In genomic region chr7:100180084-100180483, GRCh38 we compare ENCODE assay signal across 7 cellular contexts. TPM values are rescaled to one million over a fixed set of nuclear protein-coding genes. Genes with fewer than 3 reads are reported as not detected.
DNase-seq lines count a peak whose midpoint lies in the region; ATAC-seq and TF ChIP-seq lines count a peak whose summit lies in the region.
"Not testable (repeated sequence)": the region's sequence is repeated elsewhere in the genome, so short reads cannot be mapped to it uniquely, and the experiment has no call there.

No MANE protein-coding gene starts in this region.

- CTCF ChIA-PET in IMR-90 (lab: Yijun Ruan, JAX) = not testable (repeated sequence)
- CTCF ChIA-PET in activated CD8-positive, alpha-beta T cell treated with anti-CD3 and anti-CD28 coated beads for 36 hours (lab: Charles Lee) = interaction anchor here (0.7 to 2.7 kb wide), 5 partner anchors 9 to 50 kb away, joined by 3 to 17 read pairs (median 8); no protein-coding TSS in a partner anchor

- not testable (repeated sequence) for H4K8ac ChIP-seq in IMR-90 (ENCODE audit: low read depth in 2 of 2, low read length in 2 of 2)

- not testable (repeated sequence) for H3K14ac ChIP-seq in IMR-90 (replicated peaks; ENCODE audit: low read depth, low read length)

- in situ Hi-C loops in IMR-90 (cut with MboI; ENCODE audit: low sequenced_read_pairs) = not testable (repeated sequence)

- not testable (repeated sequence) for H2BK120ac ChIP-seq in IMR-90 (ENCODE audit: low read depth, low read length)

- WGBS in IMR-90 (ENCODE audit: extremely low coverage in 2 of 2, insufficient read length in 1 of 2), 2 experiments = no CpG with 5 or more reads among the region's 3 CpGs

- TF ChIP-seq POLR2A in IMR-90 (IDR thresholded peaks at IDR 0.05; ENCODE audit: low read depth, low read length) = not testable (repeated sequence)

- not testable (repeated sequence) for H3K9me3 Mint-ChIP-seq in T-helper 1 cell treated with Interleukin-12 subunit alpha and Interleukin-12 subunit beta and Interleukin-4 antibody, amounts not matched to agents 30 μg/mL and 1 μg/mL, for 36 hours; activated CD8-positive, alpha-beta T cell treated with anti-CD3 and anti-CD28 coated beads for 36 hours; activated T-helper 2 cell treated with anti-CD3 and anti-CD28 coated beads, Interferon-gamma antibody, Interleukin-2, Interleukin-4, amounts not matched to agents 10 μg/mL and 5 μg/mL and 100 μg/mL, durations not matched to agents 14 hours and 24 hours and 36 hours; activated naive CD8-positive, alpha-beta T cell treated with anti-CD3 and anti-CD28 coated beads, Interleukin-2, amount 50 U/mL, for 24 hours; neural crest cell

- H3K27me3 ChIP-seq in BLaER1 treated with 17β-estradiol and CSF1 and Interleukin-3, amounts not matched to agents 10 nM and 100 nM; IMR-90 (ENCODE audit: control insufficient read depth, insufficient read depth, low read length): not testable (repeated sequence)

- H3K36me3 ChIP-seq in BLaER1 treated with 17β-estradiol and CSF1 and Interleukin-3, amounts not matched to agents 10 nM and 100 nM; IMR-90 (ENCODE audit: control insufficient read depth, insufficient read depth, low read length): not testable (repeated sequence)

- peak overlapping the region; percentile 91 for H3K27ac Mint-ChIP-seq in T-helper 1 cell treated with Interleukin-12 subunit alpha and Interleukin-12 subunit beta and Interleukin-4 antibody, amounts not matched to agents 30 μg/mL and 1 μg/mL, for 36 hours
- H3K27ac Mint-ChIP-seq in activated CD8-positive, alpha-beta T cell treated with anti-CD3 and anti-CD28 coated beads for 36 hours = peak overlapping the region; percentile 87
- H3K27ac Mint-ChIP-seq in activated T-helper 2 cell treated with anti-CD3 and anti-CD28 coated beads, Interferon-gamma antibody, Interleukin-2, Interleukin-4, amounts not matched to agents 10 μg/mL and 5 μg/mL and 100 μg/mL, durations not matched to agents 14 hours and 24 hours and 36 hours = peak overlapping the region; percentile 77
- H3K27ac Mint-ChIP-seq in activated naive CD8-positive, alpha-beta T cell treated with anti-CD3 and anti-CD28 coated beads, Interleukin-2, amount 50 U/mL, for 24 hours = peak overlapping the region; percentile 70
- H3K27ac Mint-ChIP-seq in neural crest cell (ENCODE audit: unreplicated experiment) = not testable (repeated sequence)

- H3K18ac ChIP-seq in IMR-90 (ENCODE audit: low read depth, low read length) = not testable (repeated sequence)

- peak overlapping the region; percentile 64 for H3K4me3 Mint-ChIP-seq in T-helper 1 cell treated with Interleukin-12 subunit alpha and Interleukin-12 subunit beta and Interleukin-4 antibody, amounts not matched to agents 30 μg/mL and 1 μg/mL, for 36 hours
- H3K4me3 Mint-ChIP-seq in activated CD8-positive, alpha-beta T cell treated with anti-CD3 and anti-CD28 coated beads for 36 hours = peak overlapping the region; percentile 55
- H3K4me3 Mint-ChIP-seq in activated T-helper 2 cell treated with anti-CD3 and anti-CD28 coated beads, Interferon-gamma antibody, Interleukin-2, Interleukin-4, amounts not matched to agents 10 μg/mL and 5 μg/mL and 100 μg/mL, durations not matched to agents 14 hours and 24 hours and 36 hours (ENCODE audit: low read depth) = peak overlapping the region; percentile 48
- peak overlapping the region; percentile 65 for H3K4me3 Mint-ChIP-seq in activated naive CD8-positive, alpha-beta T cell treated with anti-CD3 and anti-CD28 coated beads, Interleukin-2, amount 50 U/mL, for 24 hours
- peak overlapping the region; percentile 40 for H3K4me3 Mint-ChIP-seq in neural crest cell

- H3K4me2 ChIP-seq in BLaER1 treated with 17β-estradiol and CSF1 and Interleukin-3, amounts not matched to agents 10 nM and 100 nM = peak overlapping the region in 9 of 11 experiments; percentile 19 to 64 (median 42); a peak in 15 of 22 replicates
- not testable (repeated sequence) for H3K4me2 ChIP-seq in IMR-90 (ENCODE audit: low read depth, low read length)

- H4K5ac ChIP-seq in IMR-90 (ENCODE audit: low read depth, low read length) = not testable (repeated sequence)

- intact Hi-C loops in IMR-90 (cut with micrococcal nuclease); activated CD8-positive, alpha-beta T cell treated with anti-CD3 and anti-CD28 coated beads for 36 hours (cut with micrococcal nuclease); activated T-helper 2 cell treated with anti-CD3 and anti-CD28 coated beads, Interferon-gamma antibody, Interleukin-2, Interleukin-4, amounts not matched to agents 10 μg/mL and 5 μg/mL and 100 μg/mL, durations not matched to agents 14 hours and 24 hours and 36 hours (cut with micrococcal nuclease): not testable (repeated sequence)

- ATAC-seq in IMR-90 (ENCODE audit: low read depth); activated CD8-positive, alpha-beta T cell treated with anti-CD3 and anti-CD28 coated beads for 36 hours; activated naive CD8-positive, alpha-beta T cell treated with anti-CD3 and anti-CD28 coated beads, Interleukin-2, amount 50 U/mL, for 24 hours: not testable (repeated sequence)

- H2AK5ac ChIP-seq in IMR-90 (ENCODE audit: low read depth, low read length) = not testable (repeated sequence)

- not testable (repeated sequence) for H3K27ac ChIP-seq in BLaER1 treated with 17β-estradiol and CSF1 and Interleukin-3, amounts not matched to agents 10 nM and 100 nM; IMR-90 (ENCODE audit: insufficient read depth, low read length)

- not testable (repeated sequence) for H3K56ac ChIP-seq in IMR-90 (ENCODE audit: extremely low read depth, insufficient read depth, low read length)

- not testable (repeated sequence) for H3K27me3 Mint-ChIP-seq in T-helper 1 cell treated with Interleukin-12 subunit alpha and Interleukin-12 subunit beta and Interleukin-4 antibody, amounts not matched to agents 30 μg/mL and 1 μg/mL, for 36 hours (ENCODE audit: low read depth); activated CD8-positive, alpha-beta T cell treated with anti-CD3 and anti-CD28 coated beads for 36 hours; activated T-helper 2 cell treated with anti-CD3 and anti-CD28 coated beads, Interferon-gamma antibody, Interleukin-2, Interleukin-4, amounts not matched to agents 10 μg/mL and 5 μg/mL and 100 μg/mL, durations not matched to agents 14 hours and 24 hours and 36 hours (ENCODE audit: low read depth); activated naive CD8-positive, alpha-beta T cell treated with anti-CD3 and anti-CD28 coated beads, Interleukin-2, amount 50 U/mL, for 24 hours
- H3K27me3 Mint-ChIP-seq in neural crest cell (ENCODE audit: low read depth) = peaks cover 19% of the 10 kb centered on the region

- H3K9me1 ChIP-seq in IMR-90 (ENCODE audit: insufficient read depth, low read length) = not testable (repeated sequence)

- not testable (repeated sequence) for H3K9ac ChIP-seq in BLaER1 treated with 17β-estradiol and CSF1 and Interleukin-3, amounts not matched to agents 10 nM and 100 nM; IMR-90 (ENCODE audit: low read depth, low read length)

- H3K9me3 ChIP-seq in BLaER1 treated with 17β-estradiol and CSF1 and Interleukin-3, amounts not matched to agents 10 nM and 100 nM (replicated peaks in 1 of 11); IMR-90 (ENCODE audit: control insufficient read depth, insufficient read depth, low read length): not testable (repeated sequence)

- not testable (repeated sequence) for H4K91ac ChIP-seq in IMR-90 (ENCODE audit: insufficient read depth, low read depth, low read length)

- peaks cover 38% of the 10 kb centered on the region for H3K4me1 Mint-ChIP-seq in T-helper 1 cell treated with Interleukin-12 subunit alpha and Interleukin-12 subunit beta and Interleukin-4 antibody, amounts not matched to agents 30 μg/mL and 1 μg/mL, for 36 hours (ENCODE audit: low read depth)
- peaks cover 42% of the 10 kb centered on the region for H3K4me1 Mint-ChIP-seq in activated CD8-positive, alpha-beta T cell treated with anti-CD3 and anti-CD28 coated beads for 36 hours (ENCODE audit: low read depth)
- peaks cover 41% of the 10 kb centered on the region for H3K4me1 Mint-ChIP-seq in activated T-helper 2 cell treated with anti-CD3 and anti-CD28 coated beads, Interferon-gamma antibody, Interleukin-2, Interleukin-4, amounts not matched to agents 10 μg/mL and 5 μg/mL and 100 μg/mL, durations not matched to agents 14 hours and 24 hours and 36 hours (ENCODE audit: low read depth)
- H3K4me1 Mint-ChIP-seq in activated naive CD8-positive, alpha-beta T cell treated with anti-CD3 and anti-CD28 coated beads, Interleukin-2, amount 50 U/mL, for 24 hours = peaks cover 46% of the 10 kb centered on the region
- H3K4me1 Mint-ChIP-seq in neural crest cell = peaks cover 31% of the 10 kb centered on the region

- H3K79me1 ChIP-seq in IMR-90 (ENCODE audit: low read depth in 1 of 2, low read length in 2 of 2) = peaks cover 13 to 16% of the 10 kb centered on the region in 2 experiments; a peak in 3 of 4 replicates

- H3K36me3 Mint-ChIP-seq in T-helper 1 cell treated with Interleukin-12 subunit alpha and Interleukin-12 subunit beta and Interleukin-4 antibody, amounts not matched to agents 30 μg/mL and 1 μg/mL, for 36 hours (ENCODE audit: low read depth); activated CD8-positive, alpha-beta T cell treated with anti-CD3 and anti-CD28 coated beads for 36 hours (ENCODE audit: low read depth); activated naive CD8-positive, alpha-beta T cell treated with anti-CD3 and anti-CD28 coated beads, Interleukin-2, amount 50 U/mL, for 24 hours (ENCODE audit: low read depth); neural crest cell (ENCODE audit: low read depth): not testable (repeated sequence)
- H3K36me3 Mint-ChIP-seq in activated T-helper 2 cell treated with anti-CD3 and anti-CD28 coated beads, Interferon-gamma antibody, Interleukin-2, Interleukin-4, amounts not matched to agents 10 μg/mL and 5 μg/mL and 100 μg/mL, durations not matched to agents 14 hours and 24 hours and 36 hours (ENCODE audit: low read depth) = peaks cover 14% of the 10 kb centered on the region

- not testable (repeated sequence) for H2AK9ac ChIP-seq in IMR-90 (replicated peaks; ENCODE audit: low read depth, low read length, poor library complexity)

- not testable (repeated sequence) for TF ChIP-seq RAD21 in IMR-90 (IDR thresholded peaks at IDR 0.05; ENCODE audit: low read length)

- H3K4me1 ChIP-seq in BLaER1 treated with 17β-estradiol and CSF1 and Interleukin-3, amounts not matched to agents 10 nM and 100 nM = peaks cover 6 to 34% (median 25%) of the 10 kb centered on the region in 10 experiments; a peak in 18 of 20 replicates
- H3K4me1 ChIP-seq in IMR-90 (ENCODE audit: control insufficient read depth, insufficient read depth, low read length) = not testable (repeated sequence)

- H3K23ac ChIP-seq in IMR-90 (ENCODE audit: low read depth, low read length) = not testable (repeated sequence)

- H3K4ac ChIP-seq in IMR-90 (ENCODE audit: low read depth, low read length) = not testable (repeated sequence)

- not testable (repeated sequence) for BruUV-seq in IMR-90 (replicated peaks; lab: Mats Ljungman, UMichigan)

- POLR2A ChIA-PET in IMR-90 (lab: Charles Lee; ENCODE audit: unreplicated experiment) = not testable (repeated sequence)
- POLR2A ChIA-PET in activated CD8-positive, alpha-beta T cell treated with anti-CD3 and anti-CD28 coated beads for 36 hours (lab: Charles Lee) = interaction anchor here (1.1 to 2.7 kb wide), 3 partner anchors 14 to 31 kb away, joined by 3 to 11 read pairs (median 4); no protein-coding TSS in a partner anchor

- not testable (repeated sequence) for H2BK5ac ChIP-seq in IMR-90 (ENCODE audit: low read depth, low read length, poor library complexity, severe bottlenecking)

- dilution Hi-C loops in IMR-90 (cut with HindIII; ENCODE audit: low sequenced_read_pairs, unreplicated experiment) = not testable (repeated sequence)

- H2BK20ac ChIP-seq in IMR-90 (ENCODE audit: low read depth, low read length) = not testable (repeated sequence)

- TF ChIP-seq CTCF in IMR-90 (conservative IDR thresholded peaks at IDR 0.05; ENCODE audit: low read depth, low read length); activated CD8-positive, alpha-beta T cell treated with anti-CD3 and anti-CD28 coated beads for 36 hours (IDR thresholded peaks at IDR 0.05); neural crest cell (conservative IDR thresholded peaks at IDR 0.05): not testable (repeated sequence)

- H2AFZ ChIP-seq in IMR-90 (replicated peaks; ENCODE audit: low read length, poor library complexity) = peak overlapping the region; percentile 61

- H3K4me3 ChIP-seq in BLaER1 treated with 17β-estradiol and CSF1 and Interleukin-3, amounts not matched to agents 10 nM and 100 nM; IMR-90 (ENCODE audit: insufficient read depth, low read depth, low read length): not testable (repeated sequence)

- not testable (repeated sequence) for DNase-seq in IMR-90; activated CD8-positive, alpha-beta T cell treated with anti-CD3 and anti-CD28 coated beads for 36 hours; activated T-helper 2 cell treated with anti-CD3 and anti-CD28 coated beads, Interferon-gamma antibody, Interleukin-2, Interleukin-4, amounts not matched to agents 10 μg/mL and 5 μg/mL and 100 μg/mL, durations not matched to agents 14 hours and 24 hours and 36 hours (ENCODE audit: low spot score); activated naive CD8-positive, alpha-beta T cell treated with anti-CD3 and anti-CD28 coated beads, Interleukin-2, amount 50 U/mL, for 24 hours; neural crest cell (ENCODE audit: low read depth, low spot score)

- H2BK15ac ChIP-seq in IMR-90 (ENCODE audit: low read depth, low read length) = not testable (repeated sequence)

- H4K20me1 ChIP-seq in BLaER1 treated with 17β-estradiol and CSF1 and Interleukin-3, amounts not matched to agents 10 nM and 100 nM = peaks cover 0 to 12% (median 6%) of the 10 kb centered on the region in 11 experiments; a peak in 8 of 22 replicates
- H4K20me1 ChIP-seq in IMR-90 (ENCODE audit: insufficient read depth, low read length) = not testable (repeated sequence)

RNA-seq across cellular contexts. Expression of gene STAG3, which starts 2.4 kb away (rescaled TPM):
- total RNA-seq in IMR-90 (2012; rRNA removed) = 0.28 and 0.36 TPM in 2 replicates
- 0.47 and 0.65 TPM in 2 replicates for polyA plus RNA-seq in IMR-90 (2012; rRNA removed)
- polyA plus RNA-seq in IMR-90 (2012; cell fraction: cytosol; rRNA removed) = 0.11 and 0.18 TPM in 2 replicates
- polyA plus RNA-seq in IMR-90 (2012; cell fraction: nucleus; rRNA removed; ENCODE audit: low replicate concordance) = 1.4 and 1.9 TPM in 2 replicates
- total RNA-seq in activated CD8-positive, alpha-beta T cell treated with anti-CD3 and anti-CD28 coated beads for 36 hours = 10 to 100 TPM; 13.2 to 15.8 TPM
- 20.6 and 22.3 TPM in 2 replicates for total RNA-seq in activated T-helper 2 cell treated with anti-CD3 and anti-CD28 coated beads, Interferon-gamma antibody, Interleukin-2, Interleukin-4, amounts not matched to agents 10 μg/mL and 5 μg/mL and 100 μg/mL, durations not matched to agents 14 hours and 24 hours and 36 hours
- 1.1 and 1.9 TPM in 2 replicates for total RNA-seq in neural crest cell

RNA-seq across cellular contexts. Expression of gene GPC2, which starts 2.9 kb away (rescaled TPM):
- 1.4 and 1.8 TPM in 2 replicates for total RNA-seq in IMR-90 (2012; rRNA removed)
- polyA plus RNA-seq in IMR-90 (2012; rRNA removed) = 5.7 and 6.0 TPM in 2 replicates
- polyA plus RNA-seq in IMR-90 (2012; cell fraction: cytosol; rRNA removed) = 2.1 and 2.2 TPM in 2 replicates
- 27.1 and 61.9 TPM in 2 replicates for polyA plus RNA-seq in IMR-90 (2012; cell fraction: nucleus; rRNA removed; ENCODE audit: low replicate concordance)
- total RNA-seq in activated CD8-positive, alpha-beta T cell treated with anti-CD3 and anti-CD28 coated beads for 36 hours = 1 to 10 TPM; 3.7 to 4.3 TPM
- total RNA-seq in activated T-helper 2 cell treated with anti-CD3 and anti-CD28 coated beads, Interferon-gamma antibody, Interleukin-2, Interleukin-4, amounts not matched to agents 10 μg/mL and 5 μg/mL and 100 μg/mL, durations not matched to agents 14 hours and 24 hours and 36 hours = 7.0 and 7.8 TPM in 2 replicates
- 97.8 and 106 TPM in 2 replicates for total RNA-seq in neural crest cell

RNA-seq across cellular contexts. Expression of gene GAL3ST4, which starts 11.7 kb away (rescaled TPM):
- total RNA-seq in IMR-90 (2012; rRNA removed) (0.90 and 1.1 TPM in 2 replicates), neural crest cell (15.3 and 16.6 TPM in 2 replicates)
- 7.3 and 8.5 TPM in 2 replicates for polyA plus RNA-seq in IMR-90 (2012; rRNA removed)
- 7.1 and 9.8 TPM in 2 replicates for polyA plus RNA-seq in IMR-90 (2012; cell fraction: cytosol; rRNA removed)
- 11.3 and 13.2 TPM in 2 replicates for polyA plus RNA-seq in IMR-90 (2012; cell fraction: nucleus; rRNA removed; ENCODE audit: low replicate concordance)
- 1 to 10 TPM; 2.4 to 2.7 TPM for total RNA-seq in activated CD8-positive, alpha-beta T cell treated with anti-CD3 and anti-CD28 coated beads for 36 hours
- total RNA-seq in activated T-helper 2 cell treated with anti-CD3 and anti-CD28 coated beads, Interferon-gamma antibody, Interleukin-2, Interleukin-4, amounts not matched to agents 10 μg/mL and 5 μg/mL and 100 μg/mL, durations not matched to agents 14 hours and 24 hours and 36 hours = 2.4 and 2.8 TPM in 2 replicates

RNA-seq across cellular contexts. Expression of gene TRAPPC14, which starts 21.6 kb away (rescaled TPM):
- total RNA-seq in IMR-90 (2012; rRNA removed) = 4.4 and 4.5 TPM in 2 replicates
- polyA plus RNA-seq in IMR-90 (2012; rRNA removed) = 14.1 and 15.9 TPM in 2 replicates
- 6.7 and 16.7 TPM in 2 replicates for polyA plus RNA-seq in IMR-90 (2012; cell fraction: cytosol; rRNA removed)
- 41.4 and 101 TPM in 2 replicates for polyA plus RNA-seq in IMR-90 (2012; cell fraction: nucleus; rRNA removed; ENCODE audit: low replicate concordance)
- total RNA-seq in activated CD8-positive, alpha-beta T cell treated with anti-CD3 and anti-CD28 coated beads for 36 hours = 10 to 100 TPM; 15.7 to 17.4 TPM
- total RNA-seq in activated T-helper 2 cell treated with anti-CD3 and anti-CD28 coated beads, Interferon-gamma antibody, Interleukin-2, Interleukin-4, amounts not matched to agents 10 μg/mL and 5 μg/mL and 100 μg/mL, durations not matched to agents 14 hours and 24 hours and 36 hours = 31.2 and 33.2 TPM in 2 replicates
- 32.0 and 33.9 TPM in 2 replicates for total RNA-seq in neural crest cell

RNA-seq across cellular contexts. Expression of gene LAMTOR4, which starts 31.4 kb away (rescaled TPM):
- 131 and 134 TPM in 2 replicates for total RNA-seq in IMR-90 (2012; rRNA removed)
- 268 and 289 TPM in 2 replicates for polyA plus RNA-seq in IMR-90 (2012; rRNA removed)
- polyA plus RNA-seq in IMR-90 (2012; cell fraction: cytosol; rRNA removed) = 524 and 774 TPM in 2 replicates
- 184 and 232 TPM in 2 replicates for polyA plus RNA-seq in IMR-90 (2012; cell fraction: nucleus; rRNA removed; ENCODE audit: low replicate concordance)
- total RNA-seq in activated CD8-positive, alpha-beta T cell treated with anti-CD3 and anti-CD28 coated beads for 36 hours = 100 to 1,000 TPM; 108 to 116 TPM
- 125 and 130 TPM in 2 replicates for total RNA-seq in activated T-helper 2 cell treated with anti-CD3 and anti-CD28 coated beads, Interferon-gamma antibody, Interleukin-2, Interleukin-4, amounts not matched to agents 10 μg/mL and 5 μg/mL and 100 μg/mL, durations not matched to agents 14 hours and 24 hours and 36 hours
- 134 and 135 TPM in 2 replicates for total RNA-seq in neural crest cell

Comparison
In these comparisons a context has a peak if more than half of its experiments do, and no peak if none do; other contexts are left out.
1. RNA of gene GPC2, which starts 2.9 kb away (total RNA-seq): 97.8 to 106 TPM in neural crest cell; 7.0 to 7.8 TPM in activated T-helper 2 cell treated with anti-CD3 and anti-CD28 coated beads, Interferon-gamma antibody, Interleukin-2, Interleukin-4, amounts not matched to agents 10 μg/mL and 5 μg/mL and 100 μg/mL, durations not matched to agents 14 hours and 24 hours and 36 hours, 3.7 to 4.3 TPM in activated CD8-positive, alpha-beta T cell treated with anti-CD3 and anti-CD28 coated beads for 36 hours and 1.4 to 1.8 TPM in IMR-90; every median in the first group is over 10 times any median in the second.
2. Peak in every context shown above with its lines, with median percentiles within 50 percentile points of each other: H3K4me3 Mint-ChIP-seq.